Comparison of ENCODE assay signal across 8 cellular contexts in the genomic region with DNA sequence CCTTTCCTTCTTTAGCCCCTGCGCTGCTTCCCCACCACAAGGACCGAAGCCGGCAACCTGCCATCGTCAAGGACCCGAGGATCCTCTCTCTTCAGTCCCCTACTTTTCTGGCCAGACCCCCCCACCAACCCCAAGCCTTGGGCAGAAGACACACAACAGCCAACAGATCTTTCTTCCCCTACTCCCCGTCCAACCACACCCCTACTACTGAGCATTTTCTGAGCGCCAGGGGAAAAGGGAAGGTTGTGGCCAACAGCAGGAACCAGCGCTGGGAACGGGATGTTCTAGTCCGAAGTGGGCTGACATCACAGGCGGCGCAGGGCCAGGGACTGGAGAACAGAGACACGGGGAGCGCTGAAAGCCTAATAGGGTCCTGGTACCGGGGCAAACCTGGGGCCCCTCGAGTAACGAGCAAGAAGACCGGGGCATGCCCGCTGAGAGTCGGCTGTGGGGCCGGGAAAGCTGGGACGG. TPM values are rescaled to one million over a fixed set of nuclear protein-coding genes. Genes with fewer than 3 reads are reported as not detected.
DNase-seq lines count a peak whose midpoint lies in the region; ATAC-seq and TF ChIP-seq lines count a peak whose summit lies in the region.

No MANE protein-coding gene starts in this region.

- TF ChIP-seq CTCF in dorsolateral prefrontal cortex (IDR thresholded peaks at IDR 0.05 in 54 of 56, conservative IDR thresholded peaks at IDR 0.05 in 2 of 56; ENCODE audit: low read depth in 1 of 56, partially characterized antibody in 56 of 56) (no peak), liver (IDR thresholded peaks at IDR 0.05; ENCODE audit: low read depth, low read length, missing input control) (no peak)

- WGBS in liver = 13% methylated on average over 22 of the region's 22 CpGs

- intact Hi-C loops in dorsolateral prefrontal cortex (cut with DNase I) = loop anchor here in 1 of 2 donors (5.0 to 10.0 kb wide), 2 partner anchors 41 to 307 kb away; partner anchors contain the start of gene BORCS6

- H3K27ac ChIP-seq in dorsolateral prefrontal cortex (peak overlapping the region; percentile 90 to 100 (median 100)), liver (ENCODE audit: low read depth in 1 of 2, low read length in 2 of 2) (peak overlapping the region; percentile 97 to 99), subcutaneous abdominal adipose tissue (ENCODE audit: low read depth, low read length) (peak overlapping the region; percentile 97)

- peak overlapping the region; percentile 84 to 86 for H3K9ac ChIP-seq in liver (ENCODE audit: low read depth in 1 of 2, low read length in 2 of 2)
- H3K9ac ChIP-seq in subcutaneous abdominal adipose tissue (ENCODE audit: low read length in 5 of 5) = peak overlapping the region; percentile 71 to 96 (median 89)

- H3K4me3 ChIP-seq in dorsolateral prefrontal cortex (peak overlapping the region; percentile 61 to 98 (median 88)), liver (ENCODE audit: low read depth in 1 of 3, low read length in 3 of 3) (peak overlapping the region; percentile 69 to 97 (median 79)), subcutaneous abdominal adipose tissue (ENCODE audit: low read depth in 1 of 5, low read length in 5 of 5) (peak overlapping the region; percentile 82 to 100 (median 96))

- H3K27me3 ChIP-seq in dorsolateral prefrontal cortex (no peaks in the 10 kb centered on the region), liver (ENCODE audit: control insufficient read depth in 4 of 4, insufficient read depth in 4 of 4, low read length in 3 of 4) (no peaks in the 10 kb centered on the region), subcutaneous abdominal adipose tissue (ENCODE audit: control insufficient read depth in 5 of 5, insufficient read depth in 4 of 5, low read length in 5 of 5) (peaks cover 0 to 4% (median 0%) of the 10 kb centered on the region in 5 donors)

- H3K36me3 ChIP-seq in liver (ENCODE audit: control insufficient read depth in 4 of 4, insufficient read depth in 3 of 4, low read depth in 1 of 4, low read length in 3 of 4) (peaks cover 25 to 39% (median 32%) of the 10 kb centered on the region in 4 donors), subcutaneous abdominal adipose tissue (ENCODE audit: control insufficient read depth in 5 of 5, insufficient read depth in 5 of 5, low read length in 5 of 5) (peaks cover 0 to 46% (median 41%) of the 10 kb centered on the region in 5 donors)

- H3K4me1 ChIP-seq in liver (ENCODE audit: control insufficient read depth in 4 of 4, insufficient read depth in 4 of 4, low read length in 3 of 4) (peaks cover 12 to 47% (median 29%) of the 10 kb centered on the region in 4 donors), subcutaneous abdominal adipose tissue (ENCODE audit: control insufficient read depth in 5 of 5, insufficient read depth in 5 of 5, low read length in 5 of 5) (peaks cover 22 to 65% (median 51%) of the 10 kb centered on the region in 5 donors)

- peak; percentile 78 for DNase-seq in activated CD8-positive, alpha-beta memory T cell treated with anti-CD3 and anti-CD28 coated beads, Interleukin-2, amount 50 U/mL, for 48 hours
- no peak for DNase-seq in activated CD8-positive, alpha-beta memory T cell treated with anti-CD3 and anti-CD28 coated beads for 24 hours
- peak; percentile 64 for DNase-seq in RKO (ENCODE audit: low spot score)
- peak; percentile 59 to 82 (median 76) for DNase-seq in dorsolateral prefrontal cortex
- DNase-seq in DMS153 (lab: John Stamatoyannopoulos, UW) = no peak

- TF ChIP-seq RAD21 in liver (IDR thresholded peaks at IDR 0.05) = no peak

- ATAC-seq in GM18511 (IDR thresholded peaks at IDR 0.05; ENCODE audit: unreplicated experiment) = no peak

- no peaks in the 10 kb centered on the region for H3K9me3 ChIP-seq in liver (ENCODE audit: control insufficient read depth in 4 of 4, low read length in 3 of 4)
- H3K9me3 ChIP-seq in subcutaneous abdominal adipose tissue (ENCODE audit: control insufficient read depth in 5 of 5, low read length in 5 of 5) = peaks cover 0 to 2% (median 0%) of the 10 kb centered on the region in 5 donors

TF ChIP-seq in liver, 16 proteins besides CTCF, POLR2A, EP300 and RAD21:
- TF ChIP-seq RXRA (IDR thresholded peaks at IDR 0.05) (no peak), SP1 (IDR thresholded peaks at IDR 0.05) (peak; percentile 52), EGR1 (IDR thresholded peaks at IDR 0.05; ENCODE audit: low read depth in 2 of 2) (no peak), JUND (IDR thresholded peaks at IDR 0.05) (peak in 1 of 2 donors; percentile 36), NR2F2 (IDR thresholded peaks at IDR 0.05) (peak; percentile 31), HNF4G (IDR thresholded peaks at IDR 0.05) (peak; percentile 5)
TF ChIP-seq in liver: peak in this region for 4.

RNA-seq across cellular contexts. Expression of gene PER1, which starts 0.5 kb away (rescaled TPM):
- total RNA-seq in dorsolateral prefrontal cortex (100 to 1,000 TPM in 74 of 120 experiments, 10 to 100 TPM in 46; 46.9 to 218 (median 112) TPM), liver (10 to 100 TPM; 10.1 to 71.6 TPM)
- 10 to 100 TPM; 24.9 to 34.6 TPM for polyA plus RNA-seq in liver

RNA-seq across cellular contexts. Expression of gene VAMP2, which starts 11.1 kb away (rescaled TPM):
- 100 to 1,000 TPM; 264 to 763 (median 490) TPM for total RNA-seq in dorsolateral prefrontal cortex
- 1 to 10 TPM; 4.2 to 9.0 TPM for total RNA-seq in liver
- polyA plus RNA-seq in liver = 10 to 100 TPM; 11.4 to 25.9 TPM

RNA-seq across cellular contexts. Expression of gene TMEM107, which starts 24.5 kb away (rescaled TPM):
- 10 to 100 TPM in 119 of 120 experiments, 1 to 10 TPM in 1; 9.1 to 25.9 (median 17.1) TPM for total RNA-seq in dorsolateral prefrontal cortex
- 1 to 10 TPM; 4.5 to 8.4 TPM for total RNA-seq in liver
- polyA plus RNA-seq in liver = 1 to 10 TPM; 3.0 to 3.9 TPM

RNA-seq across cellular contexts. Expression of gene HES7, which starts 27.8 kb away (rescaled TPM):
- 1 to 10 TPM in 88 of 120 experiments, under 1 TPM in 29, not detected in 3; 0.28 to 5.9 (median 1.7) TPM for total RNA-seq in dorsolateral prefrontal cortex
- not detected for total RNA-seq in liver
- polyA plus RNA-seq in liver = not detected

RNA-seq across cellular contexts. Expression of gene ALOXE3, which starts 33.4 kb away (rescaled TPM):
- total RNA-seq in dorsolateral prefrontal cortex = 1 to 10 TPM in 110 of 120 experiments, under 1 TPM in 10; 0.39 to 6.5 (median 2.0) TPM
- total RNA-seq in liver = not detected
- polyA plus RNA-seq in liver = not detected

Comparison
In these comparisons a context has a peak if more than half of its experiments do, and no peak if none do; other contexts are left out.
1. DNase-seq: peak in activated CD8-positive, alpha-beta memory T cell treated with anti-CD3 and anti-CD28 coated beads, Interleukin-2, amount 50 U/mL, for 48 hours (single experiment), RKO (single experiment) and dorsolateral prefrontal cortex (10 of 10); none in activated CD8-positive, alpha-beta memory T cell treated with anti-CD3 and anti-CD28 coated beads for 24 hours (single experiment) and DMS153 (single experiment).
2. RNA of gene VAMP2, which starts 11.1 kb away (total RNA-seq): 264 to 763 TPM in dorsolateral prefrontal cortex; 4.2 to 9.0 TPM in liver; every median in the first group is over 10 times any median in the second.
3. Peak in every context shown above with its lines, with median percentiles within 50 percentile points of each other: H3K27ac ChIP-seq and H3K4me3 ChIP-seq.